Comparison of ENCODE assay signal across 29 cellular contexts in the genomic region with DNA sequence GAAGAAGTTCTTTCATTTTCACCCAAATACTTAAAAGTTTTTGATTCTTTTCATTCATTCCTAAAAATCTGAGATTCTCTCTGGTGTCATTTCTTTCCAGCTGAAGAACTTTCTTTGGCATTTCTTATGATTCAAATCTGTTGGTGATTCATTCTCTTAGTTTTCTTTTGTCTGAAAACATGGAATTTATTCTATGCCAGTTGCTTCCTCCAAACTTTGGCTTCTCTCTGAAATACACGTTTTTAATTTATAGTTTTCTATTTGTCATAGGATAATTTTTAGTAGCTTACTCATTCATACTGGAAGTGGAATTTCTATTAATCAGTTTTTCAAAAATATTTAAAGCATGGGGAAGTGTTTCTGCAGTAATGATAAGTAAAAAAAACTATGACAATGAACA.
A peak's percentile ranks its signal among the peaks of the same experiment; 100 is the strongest.
DNase-seq lines count a peak whose midpoint lies in the region; FAIRE-seq and TF ChIP-seq lines count a peak whose summit lies in the region.
"Had no signal": no experiment of that assay in that cellular context is flagged by ENCODE, and none has a peak within 500 bp of the region (broad histone marks: within the 10 kb centered on the region; RNA-seq: fewer than 3 reads in every experiment).

No MANE protein-coding gene starts in this region.

- no peak overlapping the region for H3K4me3 ChIP-seq in bronchial epithelial cell (ENCODE audit: low read depth, low read length)
- H3K4me3 ChIP-seq: A549, esophagus squamous epithelium, pancreas, SJSA1, spleen had no signal

- H3K27me3 ChIP-seq in bronchial epithelial cell (ENCODE audit: control insufficient read depth, insufficient read depth, low read length), result no peaks in the 10 kb centered on the region
- H3K27me3 ChIP-seq: esophagus squamous epithelium, SJSA1 had no signal

- peak overlapping the region; percentile 56 for H3K27ac Mint-ChIP-seq in HFFc6
- H3K27ac Mint-ChIP-seq: activated naive CD4-positive, alpha-beta T cell treated with anti-CD3 and anti-CD28 coated beads for 36 hours; activated T-helper 1 cell treated with anti-CD3 and anti-CD28 coated beads, Interleukin-12 subunit alpha, Interleukin-12 subunit beta, Interleukin-2, Interleukin-4 antibody, amounts not matched to agents 30 ng/mL and 10 ng/mL and 1 ng/mL, durations not matched to agents 14 hours and 24 hours and 36 hours; IgD-negative memory B cell had no signal

- H3K4me3 Mint-ChIP-seq in HFFc6, result peak overlapping the region; percentile 60; the same call in 1 of the 2 replicates
- H3K4me3 Mint-ChIP-seq: activated naive CD4-positive, alpha-beta T cell treated with anti-CD3 and anti-CD28 coated beads for 36 hours; activated T-helper 1 cell treated with anti-CD3 and anti-CD28 coated beads, Interleukin-12 subunit alpha, Interleukin-12 subunit beta, Interleukin-2, Interleukin-4 antibody, amounts not matched to agents 30 ng/mL and 10 ng/mL and 1 ng/mL, durations not matched to agents 14 hours and 24 hours and 36 hours; IgD-negative memory B cell had no signal

- H3K36me3 ChIP-seq in bronchial epithelial cell (ENCODE audit: control insufficient read depth, insufficient read depth, low read length), result no peaks in the 10 kb centered on the region
- H3K36me3 ChIP-seq: esophagus squamous epithelium, pancreas, SJSA1, spleen had no signal

- DNase-seq in AG08396 (ENCODE audit: low spot score), result peak; percentile 5
- peak; percentile 45 for DNase-seq in HFFc6
- peak; percentile 2 for DNase-seq in bronchial epithelial cell (ENCODE audit: low read depth)
- DNase-seq in hepatic stellate cell (ENCODE audit: low spot score), result peak; percentile 1
- DNase-seq in anterior cingulate cortex (lab: John Stamatoyannopoulos, UW), result no peak
- no peak for DNase-seq in head of caudate nucleus
- no peak for DNase-seq in NOMO-1 (lab: John Stamatoyannopoulos, UW; ENCODE audit: unreplicated experiment in 2 of 2)
- DNase-seq in stimulated activated CD4-positive, alpha-beta T cell treated with anti-CD3 and anti-CD28 coated beads, Interleukin-2, amount 100 ng/mL, for 48 hours, result no peak
- DNase-seq: activated CD4-positive, alpha-beta T cell treated with anti-CD3 and anti-CD28 coated beads, Interleukin-2, amount 50 U/mL, for 48 hours; activated naive CD4-positive, alpha-beta T cell treated with anti-CD3 and anti-CD28 coated beads for 36 hours; caudate nucleus; dermis blood vessel endothelial cell; DND-41; esophagus squamous epithelium; glutamatergic neuron; NCI-H1092 treated with DMSO at 0.1 percent for 48 hours; NCI-H187 treated with DMSO at 0.1 percent for 48 hours; NCI-H2171 treated with DMSO at 0.1 percent for 48 hours; NCI-H524; pancreas; spleen; T-helper 1 cell had no signal

- TF ChIP-seq CTCF in HFFc6 (IDR thresholded peaks at IDR 0.05), result no peak
- TF ChIP-seq CTCF in bronchial epithelial cell (IDR thresholded peaks at IDR 0.05; ENCODE audit: insufficient read depth, low read length, severe bottlenecking), result no peak

- H3K4me1 Mint-ChIP-seq in HFFc6 (ENCODE audit: low read depth), result peaks cover 53% of the 10 kb centered on the region
- H3K4me1 Mint-ChIP-seq: IgD-negative memory B cell had no signal

- no peak for FAIRE-seq in bronchial epithelial cell (lab: Jason Lieb, UNC)
- FAIRE-seq: A549, GM12892, H1, TTC549 had no signal

- intact Hi-C loops in head of caudate nucleus (cut with DNase I), result no loop called here

- no peaks in the 10 kb centered on the region for H3K27me3 Mint-ChIP-seq in HFFc6 (ENCODE audit: insufficient read depth)
- H3K27me3 Mint-ChIP-seq: IgD-negative memory B cell had no signal

- H3K9me3 Mint-ChIP-seq in HFFc6, result peaks cover 8% of the 10 kb centered on the region; the same call in 1 of the 2 replicates
- H3K9me3 Mint-ChIP-seq: activated T-helper 1 cell treated with anti-CD3 and anti-CD28 coated beads, Interleukin-12 subunit alpha, Interleukin-12 subunit beta, Interleukin-2, Interleukin-4 antibody, amounts not matched to agents 30 ng/mL and 10 ng/mL and 1 ng/mL, durations not matched to agents 14 hours and 24 hours and 36 hours had no signal

- H3K36me3 Mint-ChIP-seq in HFFc6 (ENCODE audit: low read depth), result peaks cover 17% of the 10 kb centered on the region
- H3K36me3 Mint-ChIP-seq: IgD-negative memory B cell had no signal

Comparison
In these comparisons a context has a peak if more than half of its experiments do, and no peak if none do; other contexts are left out.
1. DNase-seq: peak in AG08396 (single experiment), HFFc6 (single experiment), bronchial epithelial cell (single experiment) and hepatic stellate cell (single experiment); none in anterior cingulate cortex (0 of 58), head of caudate nucleus (0 of 42), NOMO-1 (0 of 2) and stimulated activated CD4-positive, alpha-beta T cell treated with anti-CD3 and anti-CD28 coated beads, Interleukin-2, amount 100 ng/mL, for 48 hours (0 of 2).